ENCODE assay signal across 8 cellular contexts in genomic region chr4:173231916-173232315, GRCh38.
DNase-seq lines count a peak whose midpoint lies in the region; ATAC-seq and TF ChIP-seq lines count a peak whose summit lies in the region.

No MANE protein-coding gene starts in this region.

- DNase-seq in AG08396 (ENCODE audit: low spot score) (peak; percentile 10), NCI-H446 treated with DMSO at 0.1 percent for 48 hours (lab: John Stamatoyannopoulos, UW) (peak; percentile 34), esophagus muscularis mucosa (ENCODE audit: extremely low spot score) (no peak), colonic mucosa (no peak), prostate gland (ENCODE audit: low spot score) (no peak), retina (no peak)
- DNase-seq in stimulated activated CD4-positive, alpha-beta T cell treated with anti-CD3 and anti-CD28 coated beads, Interleukin-4, amount 100 ng/mL, for 1 hour, result no peak

- H3K36me3 ChIP-seq in esophagus muscularis mucosa (no peaks in the 10 kb centered on the region), colonic mucosa (no peaks in the 10 kb centered on the region), prostate gland (no peaks in the 10 kb centered on the region)

- H3K9ac ChIP-seq in colonic mucosa (ENCODE audit: low read depth in 2 of 2, low read length in 2 of 2), result no peak overlapping the region

- no peak for TF ChIP-seq EP300 in esophagus muscularis mucosa (IDR thresholded peaks at IDR 0.05)

- H3K4me3 ChIP-seq in esophagus muscularis mucosa (no peak overlapping the region), colonic mucosa (no peak overlapping the region), prostate gland (no peak overlapping the region)

- 52% methylated on average over 1 of the region's 1 CpG for WGBS in esophagus muscularis mucosa
- WGBS in prostate gland, result 51% methylated on average over 1 of the region's 1 CpG

- intact Hi-C loops in esophagus muscularis mucosa (cut with DNase I), result no loop called here
- intact Hi-C loops in colonic mucosa (cut with DNase I), result loop anchor here (10.0 kb wide), 1 partner anchor 57 kb away; no protein-coding TSS in a partner anchor
- intact Hi-C loops in prostate gland (cut with DNase I), result no loop called here

- TF ChIP-seq POLR2A in esophagus muscularis mucosa (IDR thresholded peaks at IDR 0.05; ENCODE audit: low read depth) (no peak), prostate gland (IDR thresholded peaks at IDR 0.05) (no peak)

- peak; percentile 46 for ATAC-seq in GM19351 (IDR thresholded peaks at IDR 0.05; ENCODE audit: unreplicated experiment)

- no peak overlapping the region for H3K27ac ChIP-seq in esophagus muscularis mucosa (replicated peaks in 1 of 4)
- no peak overlapping the region for H3K27ac ChIP-seq in colonic mucosa
- H3K27ac ChIP-seq in prostate gland, result no peak overlapping the region

- no peaks in the 10 kb centered on the region for H3K27me3 ChIP-seq in esophagus muscularis mucosa
- no peaks in the 10 kb centered on the region for H3K27me3 ChIP-seq in colonic mucosa
- H3K27me3 ChIP-seq in prostate gland (replicated peaks; ENCODE audit: insufficient read depth), result no peaks in the 10 kb centered on the region

- H3K4me1 ChIP-seq in esophagus muscularis mucosa (peaks cover 0 to 13% (median 3%) of the 10 kb centered on the region in 4 donors), colonic mucosa (no peaks in the 10 kb centered on the region), prostate gland (replicated peaks) (no peaks in the 10 kb centered on the region)

- H3K9me3 ChIP-seq in esophagus muscularis mucosa, result no peaks in the 10 kb centered on the region
- no peaks in the 10 kb centered on the region for H3K9me3 ChIP-seq in colonic mucosa
- no peaks in the 10 kb centered on the region for H3K9me3 ChIP-seq in prostate gland

- TF ChIP-seq CTCF in esophagus muscularis mucosa (IDR thresholded peaks at IDR 0.05), result peak in 2 of 3 experiments; percentile 21 to 22
- TF ChIP-seq CTCF in colonic mucosa (IDR thresholded peaks at IDR 0.05), result no peak
- TF ChIP-seq CTCF in prostate gland (IDR thresholded peaks at IDR 0.05), result no peak

Comparison
In these comparisons a context has a peak if more than half of its experiments do, and no peak if none do; other contexts are left out.
1. DNase-seq: peak in AG08396 (single experiment) and NCI-H446 treated with DMSO at 0.1 percent for 48 hours (single experiment); none in esophagus muscularis mucosa (single experiment), colonic mucosa (single experiment), prostate gland (single experiment), stimulated activated CD4-positive, alpha-beta T cell treated with anti-CD3 and anti-CD28 coated beads, Interleukin-4, amount 100 ng/mL, for 1 hour (single experiment) and retina (single experiment).
2. CTCF ChIP-seq: peak in esophagus muscularis mucosa (2 of 3); none in colonic mucosa (single experiment) and prostate gland (0 of 4).